9 cellular contexts compared by ENCODE assay signal in the genomic region with DNA sequence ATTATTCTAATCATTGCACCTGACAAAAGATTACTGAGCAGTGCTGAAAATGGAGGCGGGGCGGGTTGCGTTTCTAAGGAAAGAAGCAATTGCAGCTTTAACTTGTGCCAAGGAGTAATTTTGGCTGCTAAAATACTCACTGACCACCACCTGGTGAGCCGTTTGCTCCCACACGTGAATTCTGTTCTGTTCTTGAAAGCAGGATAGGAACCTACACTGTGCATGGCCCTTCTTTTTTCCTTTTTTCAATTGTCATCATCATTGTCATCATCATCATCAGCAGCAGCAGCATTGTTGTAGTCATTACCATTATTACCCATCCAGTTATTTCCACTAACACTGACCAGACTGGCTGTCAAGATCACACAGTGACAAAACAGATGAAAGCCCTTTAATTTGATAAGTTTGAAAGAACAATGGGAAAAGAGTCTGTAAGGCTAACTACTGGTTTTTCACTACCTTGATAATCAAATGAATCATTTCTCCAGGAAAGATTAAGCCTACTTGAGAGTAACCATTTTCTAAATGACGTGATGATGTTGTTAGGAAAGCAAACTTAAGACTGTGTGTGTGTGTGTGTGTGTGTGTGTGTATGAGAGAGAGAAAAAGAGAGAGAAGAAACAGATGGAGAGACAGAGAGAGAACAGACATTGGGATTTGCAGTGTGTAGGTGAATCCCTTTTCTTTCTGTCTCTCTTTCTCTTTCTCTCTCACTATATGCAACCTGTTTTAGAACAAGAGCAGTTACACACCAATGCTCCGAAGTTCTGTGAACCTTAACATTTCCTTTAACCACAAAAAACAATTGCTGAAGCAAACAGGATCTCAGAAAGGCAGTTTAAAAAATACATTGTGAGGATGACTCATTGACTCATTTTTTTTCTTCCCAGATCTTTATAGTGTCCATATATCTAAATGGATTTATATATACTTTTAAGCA. TPM values are rescaled to one million over a fixed set of nuclear protein-coding genes. Genes with fewer than 3 reads are reported as not detected.
DNase-seq lines count a peak whose midpoint lies in the region; ATAC-seq and TF ChIP-seq lines count a peak whose summit lies in the region.
"Had no signal": no experiment of that assay in that cellular context is flagged by ENCODE, and none has a peak within 500 bp of the region (broad histone marks: within the 10 kb centered on the region; RNA-seq: fewer than 3 reads in every experiment).

No MANE protein-coding gene starts in this region.

- peak overlapping the region; percentile 85 to 99 (median 99) for H3K4me3 Mint-ChIP-seq in CD8-positive, alpha-beta memory T cell
- H3K4me3 Mint-ChIP-seq in immature natural killer cell, result peak overlapping the region; percentile 99 to 100 (median 99)

- H3K9me2 ChIP-seq in OCI-LY7 (ENCODE audit: insufficient read depth, low read length), result no peaks in the 10 kb centered on the region

- CTCF ChIA-PET in CD8-positive, alpha-beta memory T cell (lab: Charles Lee), result interaction anchor here (1.1 to 9.4 kb wide), 15 partner anchors 7 to 85 kb away, joined by 3 to 192 read pairs (median 43); no protein-coding TSS in a partner anchor
- CTCF ChIA-PET in OCI-LY7 (lab: Charles Lee; ENCODE audit: unreplicated experiment), result interaction anchor here (2.4 kb wide), 1 partner anchor 60 kb away, joined by 11 read pairs; no protein-coding TSS in a partner anchor

- H3K9me3 Mint-ChIP-seq in CD8-positive, alpha-beta memory T cell, result peaks cover 0 to 5% (median 0%) of the 10 kb centered on the region in 5 donors
- peaks cover 0 to 5% (median 2%) of the 10 kb centered on the region in 6 donors for H3K9me3 Mint-ChIP-seq in immature natural killer cell

- H3K36me3 ChIP-seq in CD8-positive, alpha-beta memory T cell (ENCODE audit: insufficient read depth, low read length), result peaks cover 22% of the 10 kb centered on the region
- H3K36me3 ChIP-seq in OCI-LY7 (ENCODE audit: insufficient read depth, low read length), result no peaks in the 10 kb centered on the region; the same call in 1 of the 2 replicates

- DNase-seq in CD8-positive, alpha-beta memory T cell, result peak in 2 of 5 donors; percentile 47 to 76
- DNase-seq in OCI-LY7 (ENCODE audit: low spot score) (peak; percentile 86), immature natural killer cell (no peak), NCI-H82 (lab: John Stamatoyannopoulos, UW) (no peak), cerebellar nuclear complex (lab: John Stamatoyannopoulos, UW) (no peak), NCI-H510A treated with DMSO at 0.1 percent for 48 hours (lab: John Stamatoyannopoulos, UW) (no peak), SKM-1 treated with dmso at 0.1 percent for 144 hours (lab: John Stamatoyannopoulos, UW; ENCODE audit: unreplicated experiment) (no peak)
- DNase-seq: stimulated activated CD4-positive, alpha-beta T cell treated with anti-CD3 and anti-CD28 coated beads, Interleukin-4, amount 100 ng/mL, for 1 hour had no signal

- H2AFZ ChIP-seq in OCI-LY7 (ENCODE audit: low read length), result no peak overlapping the region; the same call in 1 of the 2 replicates

- no peaks in the 10 kb centered on the region for H3K27me3 ChIP-seq in CD8-positive, alpha-beta memory T cell (ENCODE audit: insufficient read depth, low read length, poor library complexity, severe bottlenecking)

- peak; percentile 29 for ATAC-seq in GM21576 (IDR thresholded peaks at IDR 0.05; ENCODE audit: unreplicated experiment)

- H3K27ac Mint-ChIP-seq in CD8-positive, alpha-beta memory T cell, result peak overlapping the region; percentile 72 to 97 (median 90)
- peak overlapping the region; percentile 76 to 98 (median 90) for H3K27ac Mint-ChIP-seq in immature natural killer cell

- peak overlapping the region; percentile 96 for H3K4me2 ChIP-seq in OCI-LY7 (ENCODE audit: low read length)

- TF ChIP-seq CTCF in OCI-LY7 (conservative IDR thresholded peaks at IDR 0.05; ENCODE audit: low read length), result no peak

- peak overlapping the region; percentile 72 for H3K4me3 ChIP-seq in CD8-positive, alpha-beta memory T cell (ENCODE audit: low read length)
- H3K4me3 ChIP-seq in OCI-LY7 (ENCODE audit: low read depth, low read length, poor library complexity, severe bottlenecking), result peak overlapping the region; percentile 68

- peaks cover 41% of the 10 kb centered on the region for H3K4me1 ChIP-seq in CD8-positive, alpha-beta memory T cell (ENCODE audit: insufficient read depth, low read length)
- H3K4me1 ChIP-seq in OCI-LY7 (ENCODE audit: insufficient read depth, low read length, poor library complexity, severe bottlenecking), result peaks cover 95% of the 10 kb centered on the region

- intact Hi-C loops in OCI-LY7 (cut with micrococcal nuclease; ENCODE audit: unreplicated experiment), result loop anchor here (1.0 kb wide), 1 partner anchor 13 kb away; no protein-coding TSS in a partner anchor

- H3K4me1 Mint-ChIP-seq in CD8-positive, alpha-beta memory T cell, result peaks cover 47 to 65% (median 62%) of the 10 kb centered on the region in 3 donors
- H3K4me1 Mint-ChIP-seq in immature natural killer cell, result peaks cover 74 to 78% of the 10 kb centered on the region in 2 donors

- BruUV-seq in OCI-LY7 (replicated peaks; lab: Mats Ljungman, UMichigan), result no TSS peak

- H3K9me3 ChIP-seq in CD8-positive, alpha-beta memory T cell (ENCODE audit: low read length), result no peaks in the 10 kb centered on the region
- 0 out of 2 replicates have a peak, but pooled peaks cover 4% of the 10 kb centered on the region for H3K9me3 ChIP-seq in OCI-LY7 (ENCODE audit: low read length)

- peaks cover 33 to 87% (median 42%) of the 10 kb centered on the region in 3 donors for H3K36me3 Mint-ChIP-seq in CD8-positive, alpha-beta memory T cell
- H3K36me3 Mint-ChIP-seq in immature natural killer cell, result peaks cover 22 to 45% (median 23%) of the 10 kb centered on the region in 3 donors

- peaks cover 72% of the 10 kb centered on the region for H3K79me2 ChIP-seq in OCI-LY7 (ENCODE audit: insufficient read depth, low read depth, low read length)

- POLR2A ChIA-PET in CD8-positive, alpha-beta memory T cell (lab: Charles Lee), result interaction anchor here (4.8 to 8.3 kb wide), 3 partner anchors 19 to 60 kb away, joined by 46 to 117 read pairs (median 60); no protein-coding TSS in a partner anchor
- POLR2A ChIA-PET in OCI-LY7 (lab: Charles Lee), result interaction anchor here (1.0 to 6.5 kb wide), 6 partner anchors 11 to 42 kb away, joined by 3 to 90 read pairs (median 4); no protein-coding TSS in a partner anchor

- H4K20me1 ChIP-seq in OCI-LY7 (ENCODE audit: insufficient read depth, low read length), result no peaks in the 10 kb centered on the region

- peak overlapping the region; percentile 49 for H3K27ac ChIP-seq in CD8-positive, alpha-beta memory T cell (ENCODE audit: low read depth, low read length)
- peak overlapping the region; percentile 88 for H3K27ac ChIP-seq in OCI-LY7 (ENCODE audit: low read depth, low read length, poor library complexity, severe bottlenecking)

- H3K27me3 Mint-ChIP-seq in CD8-positive, alpha-beta memory T cell, result no peaks in the 10 kb centered on the region
- peaks cover 6 to 26% (median 15%) of the 10 kb centered on the region in 3 donors for H3K27me3 Mint-ChIP-seq in immature natural killer cell (ENCODE audit: low read depth in 3 of 3)

RNA-seq across cellular contexts. Expression of a gene that starts 3.7 kb away (rescaled TPM):
- total RNA-seq in CD8-positive, alpha-beta memory T cell, result 10 to 100 TPM; 54.4 to 58.2 TPM
- polyA plus RNA-seq in CD8-positive, alpha-beta memory T cell, result 427 TPM
- total RNA-seq in OCI-LY7 (2014; rRNA removed; shearing (Covaris generic)), result 18.0 and 18.7 TPM in 2 replicates
- 28.5 and 28.9 TPM in 2 replicates for total RNA-seq in OCI-LY7 (2022)
- 100 to 1,000 TPM; 262 to 392 (median 334) TPM for polyA plus RNA-seq in immature natural killer cell
